In genomic region chr5:157328277-157328912, GRCh38 we compare ENCODE assay signal across 8 cellular contexts.
DNase-seq lines count a peak whose midpoint lies in the region; ATAC-seq and TF ChIP-seq lines count a peak whose summit lies in the region.

No MANE protein-coding gene starts in this region.

- H3K36me3 ChIP-seq in mucosa of rectum (ENCODE audit: control insufficient read depth in 2 of 2, insufficient read depth in 2 of 2, low read length in 2 of 2) = peaks cover 3 to 15% of the 10 kb centered on the region in 2 donors

- H3K4me3 ChIP-seq in mucosa of rectum (ENCODE audit: low read length in 2 of 2) = peak overlapping the region; percentile 9 to 68

- no peaks in the 10 kb centered on the region for H3K27me3 ChIP-seq in mucosa of rectum (ENCODE audit: control insufficient read depth in 2 of 2, insufficient read depth in 2 of 2, low read length in 2 of 2)

- DNase-seq in COLO829 (ENCODE audit: low spot score) = peak; percentile 65
- peak; percentile 81 for DNase-seq in NCI-H69 (lab: John Stamatoyannopoulos, UW)
- peak; percentile 71 for DNase-seq in activated CD4-positive, alpha-beta memory T cell treated with anti-CD3 and anti-CD28 coated beads for 36 hours
- DNase-seq in endothelial cell (ENCODE audit: low spot score) = peak; percentile 55
- peak; percentile 65 for DNase-seq in stimulated activated naive CD8-positive, alpha-beta T cell treated with anti-CD3 and anti-CD28 coated beads, Interleukin-15, Interleukin-2, amounts not matched to agents 100 U/mL and 50 U/mL, for 24 hours

- CTCF ChIA-PET in activated CD4-positive, alpha-beta memory T cell treated with anti-CD3 and anti-CD28 coated beads for 36 hours (lab: Charles Lee) = interaction anchor here (0.6 to 9.0 kb wide), 47 partner anchors 10 to 415 kb away, joined by 3 to 161 read pairs (median 6); partner anchors contain the start of genes LSM11, MED7 and NIPAL4

- POLR2A ChIA-PET in activated CD4-positive, alpha-beta memory T cell treated with anti-CD3 and anti-CD28 coated beads for 36 hours (lab: Charles Lee) = no interaction called here

- H3K9me3 ChIP-seq in mucosa of rectum (ENCODE audit: control insufficient read depth in 2 of 2, low read length in 2 of 2) = no peaks in the 10 kb centered on the region

- no peak overlapping the region for H3K4me3 Mint-ChIP-seq in activated CD4-positive, alpha-beta memory T cell treated with anti-CD3 and anti-CD28 coated beads for 36 hours
- H3K4me3 Mint-ChIP-seq in endothelial cell (ENCODE audit: unreplicated experiment) = no peak overlapping the region

- H3K27ac Mint-ChIP-seq in activated CD4-positive, alpha-beta memory T cell treated with anti-CD3 and anti-CD28 coated beads for 36 hours = peak overlapping the region; percentile 23
- no peak overlapping the region for H3K27ac Mint-ChIP-seq in endothelial cell (ENCODE audit: unreplicated experiment)

- TF ChIP-seq CTCF in endothelial cell (IDR thresholded peaks at IDR 0.05; ENCODE audit: unreplicated experiment) = peak; percentile 86

- H3K9ac ChIP-seq in mucosa of rectum (ENCODE audit: low read depth in 1 of 2, low read length in 2 of 2) = no peak overlapping the region

- peaks cover 40% of the 10 kb centered on the region for H3K4me1 Mint-ChIP-seq in activated CD4-positive, alpha-beta memory T cell treated with anti-CD3 and anti-CD28 coated beads for 36 hours (ENCODE audit: low read depth)
- no peaks in the 10 kb centered on the region for H3K4me1 Mint-ChIP-seq in endothelial cell (ENCODE audit: unreplicated experiment)

- H3K36me3 Mint-ChIP-seq in activated CD4-positive, alpha-beta memory T cell treated with anti-CD3 and anti-CD28 coated beads for 36 hours = peaks cover 72% of the 10 kb centered on the region
- peaks cover 9% of the 10 kb centered on the region for H3K36me3 Mint-ChIP-seq in endothelial cell (ENCODE audit: low read depth, unreplicated experiment)

- peak; percentile 98 for ATAC-seq in GM19395 (IDR thresholded peaks at IDR 0.05; ENCODE audit: unreplicated experiment)
- peak; percentile 94 for ATAC-seq in HG03460 (IDR thresholded peaks at IDR 0.05; ENCODE audit: unreplicated experiment)
- peak; percentile 89 for ATAC-seq in stimulated activated naive CD8-positive, alpha-beta T cell treated with anti-CD3 and anti-CD28 coated beads, Interleukin-15, Interleukin-2, amounts not matched to agents 100 U/mL and 50 U/mL, for 24 hours

- H3K4me1 ChIP-seq in mucosa of rectum (ENCODE audit: control insufficient read depth in 2 of 2, insufficient read depth in 2 of 2, low read length in 2 of 2) = no peaks in the 10 kb centered on the region

- no peaks in the 10 kb centered on the region for H3K27me3 Mint-ChIP-seq in activated CD4-positive, alpha-beta memory T cell treated with anti-CD3 and anti-CD28 coated beads for 36 hours
- H3K27me3 Mint-ChIP-seq in endothelial cell (ENCODE audit: unreplicated experiment) = peaks cover 1% of the 10 kb centered on the region

- H3K27ac ChIP-seq in mucosa of rectum (ENCODE audit: low read depth in 2 of 2, low read length in 2 of 2) = peak overlapping the region in 1 of 2 donors; percentile 25

- no peaks in the 10 kb centered on the region for H3K9me3 Mint-ChIP-seq in activated CD4-positive, alpha-beta memory T cell treated with anti-CD3 and anti-CD28 coated beads for 36 hours
- H3K9me3 Mint-ChIP-seq in endothelial cell (ENCODE audit: unreplicated experiment) = no peaks in the 10 kb centered on the region

- intact Hi-C loops in activated CD4-positive, alpha-beta memory T cell treated with anti-CD3 and anti-CD28 coated beads for 36 hours (cut with micrococcal nuclease) = loop anchor here (1.0 to 2.0 kb wide), 5 partner anchors 62 to 415 kb away; partner anchors contain the start of gene LSM11
